19 cellular contexts compared by ENCODE assay signal in genomic region chr3:71438904-71439303, GRCh38.
DNase-seq lines count a peak whose midpoint lies in the region; ATAC-seq and TF ChIP-seq lines count a peak whose summit lies in the region.
"Had no signal": no experiment of that assay in that cellular context is flagged by ENCODE, and none has a peak within 500 bp of the region (broad histone marks: within the 10 kb centered on the region; RNA-seq: fewer than 3 reads in every experiment).

No MANE protein-coding gene starts in this region.

- H3K27me3 ChIP-seq in mammary epithelial cell (ENCODE audit: insufficient read depth, low read length) = no peaks in the 10 kb centered on the region
- H3K27me3 ChIP-seq in naive thymus-derived CD4-positive, alpha-beta T cell (ENCODE audit: control insufficient read depth in 2 of 2, insufficient read depth in 2 of 2, low read length in 2 of 2) = no peaks in the 10 kb centered on the region
- H3K27me3 ChIP-seq in mesendoderm (ENCODE audit: insufficient read depth, low read length, poor library complexity) = no peaks in the 10 kb centered on the region
- H3K27me3 ChIP-seq: foreskin keratinocyte had no signal

- H3K18ac ChIP-seq in mesendoderm (ENCODE audit: low read length) = no peak overlapping the region

- H3K9me3 ChIP-seq in mammary epithelial cell (replicated peaks; ENCODE audit: insufficient read depth, low read length) (no peaks in the 10 kb centered on the region), T-helper 17 cell (ENCODE audit: control insufficient read depth, low read length, poor library complexity, severe bottlenecking) (no peaks in the 10 kb centered on the region)
- no peaks in the 10 kb centered on the region for H3K9me3 ChIP-seq in naive thymus-derived CD4-positive, alpha-beta T cell (ENCODE audit: control insufficient read depth in 2 of 3, low read length in 3 of 3)
- H3K9me3 ChIP-seq: HAP-1 had no signal

- H3K27ac ChIP-seq in mammary epithelial cell (ENCODE audit: insufficient read depth, low read depth, low read length) (no peak overlapping the region), mesendoderm (ENCODE audit: low read depth, low read length) (no peak overlapping the region)
- H3K27ac ChIP-seq in naive thymus-derived CD4-positive, alpha-beta T cell (ENCODE audit: low read depth, low read length) = peak overlapping the region; percentile 90
- H3K27ac ChIP-seq: foreskin keratinocyte had no signal

- no peak for TF ChIP-seq CTCF in MCF 10A (IDR thresholded peaks at IDR 0.05; ENCODE audit: unreplicated experiment)
- no peak for TF ChIP-seq CTCF in mammary epithelial cell (conservative IDR thresholded peaks at IDR 0.05 in 1 of 2, IDR thresholded peaks at IDR 0.05 in 1 of 2; ENCODE audit: extremely low read depth in 1 of 2, insufficient read depth in 1 of 2, low read depth in 1 of 2, low read length in 2 of 2)

- H3K9ac ChIP-seq in mammary epithelial cell (ENCODE audit: insufficient read depth, low read length) = no peak overlapping the region
- H3K9ac ChIP-seq in mesendoderm (ENCODE audit: low read length) = no peak overlapping the region

- H2AK5ac ChIP-seq in mesendoderm (ENCODE audit: low read length) = no peak overlapping the region

- no peak overlapping the region for H2BK5ac ChIP-seq in mesendoderm (ENCODE audit: low read length)

- no peak overlapping the region for H3K23ac ChIP-seq in mesendoderm (ENCODE audit: low read length)

- H2AFZ ChIP-seq in mammary epithelial cell (ENCODE audit: low read depth, low read length) = no peak overlapping the region

- H4K5ac ChIP-seq in mesendoderm (ENCODE audit: low read length) = no peak overlapping the region

- no peak overlapping the region for H3K4me3 Mint-ChIP-seq in MCF 10A (ENCODE audit: unreplicated experiment)
- peak overlapping the region; percentile 52 for H3K4me3 Mint-ChIP-seq in T-helper 17 cell
- peak overlapping the region in 9 of 10 donors; percentile 51 to 83 (median 76) for H3K4me3 Mint-ChIP-seq in naive thymus-derived CD4-positive, alpha-beta T cell
- no peak overlapping the region for H3K4me3 Mint-ChIP-seq in activated T-helper 2 cell treated with anti-CD3 and anti-CD28 coated beads, Interferon-gamma antibody, Interleukin-2, Interleukin-4, amounts not matched to agents 10 μg/mL and 5 μg/mL and 100 μg/mL, durations not matched to agents 14 hours and 24 hours and 36 hours (ENCODE audit: low read depth)
- H3K4me3 Mint-ChIP-seq: dendritic cell treated with granulocyte-macrophage colony-stimulating factor and Interleukin-4, amounts not matched to agents 40 ng/mL and 50 ng/mL, for 4 days had no signal

- no peak overlapping the region for H2BK120ac ChIP-seq in mesendoderm (ENCODE audit: low read depth, low read length)

- CTCF ChIA-PET in MCF 10A (lab: Yijun Ruan, JAX) = interaction anchor here (0.6 kb wide), 1 partner anchor 165 kb away, joined by 3 read pairs; no protein-coding TSS in a partner anchor
- CTCF ChIA-PET in mammary epithelial cell (lab: Charles Lee; ENCODE audit: low non-redundant PET) = no interaction called here
- CTCF ChIA-PET in naive thymus-derived CD4-positive, alpha-beta T cell (lab: Charles Lee) = interaction anchor here (0.6 to 1.6 kb wide), 7 partner anchors 9 to 210 kb away, joined by 3 to 6 read pairs (median 3); no protein-coding TSS in a partner anchor

- no peaks in the 10 kb centered on the region for H3K79me1 ChIP-seq in mesendoderm (ENCODE audit: low read length)

- no peaks in the 10 kb centered on the region for H3K36me3 ChIP-seq in mammary epithelial cell (ENCODE audit: insufficient read depth, low read length)
- H3K36me3 ChIP-seq in naive thymus-derived CD4-positive, alpha-beta T cell (ENCODE audit: control insufficient read depth in 2 of 3, insufficient read depth in 3 of 3, low read length in 3 of 3) = no peaks in the 10 kb centered on the region
- H3K36me3 ChIP-seq in mesendoderm (ENCODE audit: control insufficient read depth, insufficient read depth, low read length) = no peaks in the 10 kb centered on the region
- H3K36me3 ChIP-seq: HAP-1 had no signal

- DNase-seq in MCF 10A (ENCODE audit: unreplicated experiment) (no peak), mammary epithelial cell (no peak), T-helper 17 cell (no peak), globus pallidus (ENCODE audit: low spot score) (no peak), mesendoderm (no peak), NCI-H1930 (lab: John Stamatoyannopoulos, UW) (no peak)
- DNase-seq in naive thymus-derived CD4-positive, alpha-beta T cell = no peak
- no peak for DNase-seq in activated T-helper 2 cell treated with anti-CD3 and anti-CD28 coated beads, Interferon-gamma antibody, Interleukin-2, Interleukin-4, amounts not matched to agents 10 μg/mL and 5 μg/mL and 100 μg/mL, durations not matched to agents 14 hours and 24 hours and 36 hours (ENCODE audit: low spot score)
- DNase-seq: activated naive CD4-positive, alpha-beta T cell treated with anti-CD3 and anti-CD28 coated beads, Interleukin-2, amount 50 U/mL, for 16 hours; foreskin keratinocyte; kidney glomerular epithelial cell; NCI-H510A; Right ventricle myocardium superior; T-helper 2 cell; trophoblast cell had no signal

- H2BK15ac ChIP-seq in mesendoderm (replicated peaks; ENCODE audit: low read depth) = no peak overlapping the region

- no peaks in the 10 kb centered on the region for H4K20me1 ChIP-seq in mammary epithelial cell (ENCODE audit: insufficient read depth, low read length)

- in situ Hi-C loops in mammary epithelial cell (cut with MboI; ENCODE audit: low sequenced_read_pairs in 2 of 2) = loop anchor here in 1 of 2 donors (10.0 kb wide), 1 partner anchor 136 kb away; no protein-coding TSS in a partner anchor

- H3K4me1 Mint-ChIP-seq in MCF 10A (ENCODE audit: insufficient read depth, unreplicated experiment) (peaks cover 41% of the 10 kb centered on the region), T-helper 17 cell (peaks cover 72% of the 10 kb centered on the region)
- H3K4me1 Mint-ChIP-seq in naive thymus-derived CD4-positive, alpha-beta T cell = peaks cover 72 to 94% (median 89%) of the 10 kb centered on the region in 7 donors
- peaks cover 60% of the 10 kb centered on the region for H3K4me1 Mint-ChIP-seq in activated T-helper 2 cell treated with anti-CD3 and anti-CD28 coated beads, Interferon-gamma antibody, Interleukin-2, Interleukin-4, amounts not matched to agents 10 μg/mL and 5 μg/mL and 100 μg/mL, durations not matched to agents 14 hours and 24 hours and 36 hours (ENCODE audit: low read depth)

- dilution Hi-C loops in mammary epithelial cell (cut with HindIII; ENCODE audit: low sequenced_read_pairs) = no loop called here

- H3K4me1 ChIP-seq in mammary epithelial cell (ENCODE audit: insufficient read depth, low read length) (peaks cover 34% of the 10 kb centered on the region), mesendoderm (ENCODE audit: control insufficient read depth, low read depth, low read length) (no peaks in the 10 kb centered on the region)
- peaks cover 75 to 90% of the 10 kb centered on the region in 2 donors for H3K4me1 ChIP-seq in naive thymus-derived CD4-positive, alpha-beta T cell (ENCODE audit: control insufficient read depth in 2 of 2, insufficient read depth in 2 of 2, low read length in 2 of 2)
- H3K4me1 ChIP-seq: HAP-1 had no signal

- H4K8ac ChIP-seq in mesendoderm (ENCODE audit: low read depth, low read length) = no peak overlapping the region

- H3K4me3 ChIP-seq in mammary epithelial cell (replicated peaks in 1 of 3; ENCODE audit: insufficient read depth in 1 of 3, low read depth in 2 of 3, low read length in 3 of 3) (no peak overlapping the region), mesendoderm (ENCODE audit: low read length) (no peak overlapping the region)
- H3K4me3 ChIP-seq in naive thymus-derived CD4-positive, alpha-beta T cell (ENCODE audit: low read length) = no peak overlapping the region
- H3K4me3 ChIP-seq: HAP-1 had no signal

- no peak overlapping the region for H3K4me2 ChIP-seq in mammary epithelial cell (ENCODE audit: insufficient read depth, low read depth, low read length)
- H3K4me2 ChIP-seq in mesendoderm (ENCODE audit: low read length) = no peak overlapping the region

- H3K79me2 ChIP-seq in mammary epithelial cell (ENCODE audit: insufficient read depth, low read length) = peaks cover 11% of the 10 kb centered on the region
- no peaks in the 10 kb centered on the region for H3K79me2 ChIP-seq in mesendoderm (ENCODE audit: control insufficient read depth, insufficient read depth, low read length)

- BruUV-seq in MCF 10A (replicated peaks; lab: Mats Ljungman, UMichigan) (no TSS peak), mammary epithelial cell (replicated peaks; lab: Mats Ljungman, UMichigan) (no TSS peak)

- H3K9me3 Mint-ChIP-seq in MCF 10A (ENCODE audit: unreplicated experiment) = no peaks in the 10 kb centered on the region
- H3K9me3 Mint-ChIP-seq in naive thymus-derived CD4-positive, alpha-beta T cell = peaks cover 0 to 2% (median 0%) of the 10 kb centered on the region in 11 donors
- no peaks in the 10 kb centered on the region for H3K9me3 Mint-ChIP-seq in activated T-helper 2 cell treated with anti-CD3 and anti-CD28 coated beads, Interferon-gamma antibody, Interleukin-2, Interleukin-4, amounts not matched to agents 10 μg/mL and 5 μg/mL and 100 μg/mL, durations not matched to agents 14 hours and 24 hours and 36 hours
- H3K9me3 Mint-ChIP-seq: dendritic cell treated with granulocyte-macrophage colony-stimulating factor and Interleukin-4, amounts not matched to agents 40 ng/mL and 50 ng/mL, for 4 days; IgD-negative memory B cell had no signal

- no peaks in the 10 kb centered on the region for H3K27me3 Mint-ChIP-seq in MCF 10A (ENCODE audit: insufficient read depth, unreplicated experiment)
- no peaks in the 10 kb centered on the region for H3K27me3 Mint-ChIP-seq in T-helper 17 cell
- peaks cover 0 to 2% (median 0%) of the 10 kb centered on the region in 5 donors for H3K27me3 Mint-ChIP-seq in naive thymus-derived CD4-positive, alpha-beta T cell
- H3K27me3 Mint-ChIP-seq in activated T-helper 2 cell treated with anti-CD3 and anti-CD28 coated beads, Interferon-gamma antibody, Interleukin-2, Interleukin-4, amounts not matched to agents 10 μg/mL and 5 μg/mL and 100 μg/mL, durations not matched to agents 14 hours and 24 hours and 36 hours (ENCODE audit: low read depth) = no peaks in the 10 kb centered on the region
- H3K27me3 Mint-ChIP-seq: dendritic cell treated with granulocyte-macrophage colony-stimulating factor and Interleukin-4, amounts not matched to agents 40 ng/mL and 50 ng/mL, for 4 days; IgD-negative memory B cell had no signal

- 93% methylated on average over 5 of the region's 6 CpGs for WGBS in mammary epithelial cell (ENCODE audit: low coverage, missing lambda C conversion rate)
- no CpG with 5 or more reads among the region's 6 CpGs for WGBS in mesendoderm (ENCODE audit: extremely low coverage, insufficient coverage, low lambda C conversion rate)

- H3K4ac ChIP-seq in mesendoderm (ENCODE audit: low read depth, low read length) = no peak overlapping the region

- intact Hi-C loops in MCF 10A (cut with micrococcal nuclease) (no loop called here), mammary epithelial cell (cut with micrococcal nuclease) (no loop called here)
- intact Hi-C loops in naive thymus-derived CD4-positive, alpha-beta T cell (cut with micrococcal nuclease) = loop anchor here in 1 of 2 donors (10.0 kb wide), 1 partner anchor 286 kb away; the partner anchor contains the start of gene EIF4E3
- intact Hi-C loops in activated T-helper 2 cell treated with anti-CD3 and anti-CD28 coated beads, Interferon-gamma antibody, Interleukin-2, Interleukin-4, amounts not matched to agents 10 μg/mL and 5 μg/mL and 100 μg/mL, durations not matched to agents 14 hours and 24 hours and 36 hours (cut with micrococcal nuclease) = no loop called here

- H3K27ac Mint-ChIP-seq in MCF 10A (ENCODE audit: low read depth, unreplicated experiment) (peak overlapping the region; percentile 55), T-helper 17 cell (peak overlapping the region; percentile 98)
- peak overlapping the region in 8 of 9 donors; percentile 94 to 99 (median 98) for H3K27ac Mint-ChIP-seq in naive thymus-derived CD4-positive, alpha-beta T cell
- no peak overlapping the region for H3K27ac Mint-ChIP-seq in activated T-helper 2 cell treated with anti-CD3 and anti-CD28 coated beads, Interferon-gamma antibody, Interleukin-2, Interleukin-4, amounts not matched to agents 10 μg/mL and 5 μg/mL and 100 μg/mL, durations not matched to agents 14 hours and 24 hours and 36 hours

- POLR2A ChIA-PET in MCF 10A (lab: Yijun Ruan, JAX) = interaction anchor here (0.6 kb wide), 2 partner anchors 139 to 730 kb away, joined by 3 to 4 read pairs; no protein-coding TSS in a partner anchor
- POLR2A ChIA-PET in naive thymus-derived CD4-positive, alpha-beta T cell (lab: Charles Lee) = interaction anchor here (0.5 to 20.4 kb wide), 11 partner anchors 11 to 1300 kb away, joined by 3 to 356 read pairs (median 4); no protein-coding TSS in a partner anchor

- H3K36me3 Mint-ChIP-seq in MCF 10A (ENCODE audit: insufficient read depth, unreplicated experiment) (peaks cover 13% of the 10 kb centered on the region), T-helper 17 cell (ENCODE audit: low read depth) (peaks cover 10% of the 10 kb centered on the region)
- H3K36me3 Mint-ChIP-seq in naive thymus-derived CD4-positive, alpha-beta T cell = peaks cover 6 to 33% (median 23%) of the 10 kb centered on the region in 5 donors
- H3K36me3 Mint-ChIP-seq in activated T-helper 2 cell treated with anti-CD3 and anti-CD28 coated beads, Interferon-gamma antibody, Interleukin-2, Interleukin-4, amounts not matched to agents 10 μg/mL and 5 μg/mL and 100 μg/mL, durations not matched to agents 14 hours and 24 hours and 36 hours (ENCODE audit: low read depth) = peaks cover 30% of the 10 kb centered on the region
- H3K36me3 Mint-ChIP-seq: IgD-negative memory B cell had no signal

- ATAC-seq in T-helper 17 cell = no peak
- ATAC-seq in naive thymus-derived CD4-positive, alpha-beta T cell = no peak
- ATAC-seq: activated CD4-positive, CD25-positive, alpha-beta regulatory T cell treated with anti-CD3 and anti-CD28 coated beads, Interleukin-2, amount 50 U/mL, for 24 hours; foreskin keratinocyte had no signal

- H3K56ac ChIP-seq in mesendoderm (ENCODE audit: low read length) = no peak overlapping the region

Comparison
In these comparisons a context has a peak if more than half of its experiments do, and no peak if none do; other contexts are left out.
1. H3K4me3 Mint-ChIP-seq: peak in T-helper 17 cell (single experiment) and naive thymus-derived CD4-positive, alpha-beta T cell (9 of 10); none in MCF 10A (single experiment) and activated T-helper 2 cell treated with anti-CD3 and anti-CD28 coated beads, Interferon-gamma antibody, Interleukin-2, Interleukin-4, amounts not matched to agents 10 μg/mL and 5 μg/mL and 100 μg/mL, durations not matched to agents 14 hours and 24 hours and 36 hours (single experiment).